ENCODE assay signal across 20 cellular contexts in the genomic region with DNA sequence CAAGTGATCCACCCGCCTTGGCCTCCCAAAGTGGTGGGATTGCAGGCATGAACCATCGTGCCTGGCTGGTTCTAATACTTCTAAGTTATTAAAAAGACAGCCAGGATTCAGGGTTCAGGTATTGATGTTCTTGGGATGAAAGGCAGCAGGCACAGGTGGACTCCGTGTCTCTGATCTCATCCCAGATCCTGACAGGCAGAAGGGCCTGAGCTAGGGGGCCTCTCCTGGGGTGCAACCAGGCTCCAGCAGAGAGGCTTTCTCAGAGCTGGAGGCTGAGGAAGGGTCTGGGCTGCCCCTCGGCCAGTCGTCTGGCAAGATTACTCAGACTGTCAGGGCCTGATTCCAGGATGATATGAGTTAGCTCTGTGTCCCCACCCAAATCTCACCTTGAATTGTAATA.
"Had no signal": no experiment of that assay in that cellular context is flagged by ENCODE, and none has a peak within 500 bp of the region (broad histone marks: within the 10 kb centered on the region; RNA-seq: fewer than 3 reads in every experiment).

No MANE protein-coding gene starts in this region.

- H3K27me3 ChIP-seq: hepatocyte had no signal

- H3K36me3 ChIP-seq: suprapubic skin had no signal

- DNase-seq: activated B cell treated with CpG ODN at 0.5 μM for 24 hours; activated CD4-positive, alpha-beta memory T cell treated with anti-CD3 and anti-CD28 coated beads for 36 hours; activated CD4-positive, alpha-beta T cell treated with anti-CD3 and anti-CD28 coated beads for 4 hours; activated naive CD4-positive, alpha-beta T cell treated with Interleukin-2 at 50 U/mL for 16 hours; dermis blood vessel endothelial cell; foreskin keratinocyte; left colon; SK-N-SH; stimulated activated CD4-positive, alpha-beta T cell treated with anti-CD3 and anti-CD28 coated beads, Interleukin-12 subunit alpha, Interleukin-12 subunit beta, amount 100 ng/mL, for 4 hours; stimulated activated CD4-positive, alpha-beta T cell treated with anti-CD3 and anti-CD28 coated beads, Interleukin-1b, Interleukin-23, amount 100 ng/mL, for 48 hours; stimulated activated CD8-positive, alpha-beta memory T cell treated with anti-CD3 and anti-CD28 coated beads, Interleukin-4, amount 100 ng/mL, for 48 hours; T-helper 9 cell; trophoblast cell had no signal

- H3K9me3 Mint-ChIP-seq: activated B cell treated with CpG ODN at 0.5 μM for 24 hours; activated T-helper 1 cell treated with anti-CD3 and anti-CD28 coated beads, Interleukin-12 subunit alpha, Interleukin-12 subunit beta, Interleukin-2, Interleukin-4 antibody, amounts not matched to agents 30 ng/mL and 10 ng/mL and 1 ng/mL, durations not matched to agents 14 hours and 24 hours and 36 hours; neural crest cell; stimulated activated naive CD8-positive, alpha-beta T cell treated with anti-CD3 and anti-CD28 coated beads, Interleukin-15, Interleukin-2, amounts not matched to agents 100 ng/mL and 50 ng/mL, for 24 hours had no signal

- H3K9me3 ChIP-seq: SK-N-SH, suprapubic skin had no signal

- ATAC-seq: foreskin keratinocyte, left colon had no signal

- H3K4me3 ChIP-seq: hepatocyte, lung, suprapubic skin had no signal

- H3K27ac Mint-ChIP-seq: activated B cell treated with CpG ODN at 0.5 μM for 24 hours, progenitor cell of endocrine pancreas had no signal

- H3K27ac ChIP-seq: foreskin keratinocyte, hepatocyte, suprapubic skin had no signal

- H3K4me3 Mint-ChIP-seq: activated B cell treated with CpG ODN at 0.5 μM for 24 hours; activated CD4-positive, alpha-beta memory T cell treated with anti-CD3 and anti-CD28 coated beads for 36 hours; activated T-helper 1 cell treated with anti-CD3 and anti-CD28 coated beads, Interleukin-12 subunit alpha, Interleukin-12 subunit beta, Interleukin-2, Interleukin-4 antibody, amounts not matched to agents 30 ng/mL and 10 ng/mL and 1 ng/mL, durations not matched to agents 14 hours and 24 hours and 36 hours; neural crest cell; stimulated activated naive CD8-positive, alpha-beta T cell treated with anti-CD3 and anti-CD28 coated beads, Interleukin-15, Interleukin-2, amounts not matched to agents 100 ng/mL and 50 ng/mL, for 24 hours had no signal

- H3K27me3 Mint-ChIP-seq: activated B cell treated with CpG ODN at 0.5 μM for 24 hours; activated CD4-positive, alpha-beta memory T cell treated with anti-CD3 and anti-CD28 coated beads for 36 hours; stimulated activated naive CD8-positive, alpha-beta T cell treated with anti-CD3 and anti-CD28 coated beads, Interleukin-15, Interleukin-2, amounts not matched to agents 100 ng/mL and 50 ng/mL, for 24 hours had no signal
